ENCODE assay signal across 1 cellular context in genomic region chr19:1171755-1172352, GRCh38.
TF ChIP-seq lines count a peak whose summit lies in the region.

No MANE protein-coding gene starts in this region.

TF ChIP-seq in H1, 55 proteins besides CTCF, POLR2A, EP300 and RAD21 (continued from another document):
- TF ChIP-seq, protein P1, sequence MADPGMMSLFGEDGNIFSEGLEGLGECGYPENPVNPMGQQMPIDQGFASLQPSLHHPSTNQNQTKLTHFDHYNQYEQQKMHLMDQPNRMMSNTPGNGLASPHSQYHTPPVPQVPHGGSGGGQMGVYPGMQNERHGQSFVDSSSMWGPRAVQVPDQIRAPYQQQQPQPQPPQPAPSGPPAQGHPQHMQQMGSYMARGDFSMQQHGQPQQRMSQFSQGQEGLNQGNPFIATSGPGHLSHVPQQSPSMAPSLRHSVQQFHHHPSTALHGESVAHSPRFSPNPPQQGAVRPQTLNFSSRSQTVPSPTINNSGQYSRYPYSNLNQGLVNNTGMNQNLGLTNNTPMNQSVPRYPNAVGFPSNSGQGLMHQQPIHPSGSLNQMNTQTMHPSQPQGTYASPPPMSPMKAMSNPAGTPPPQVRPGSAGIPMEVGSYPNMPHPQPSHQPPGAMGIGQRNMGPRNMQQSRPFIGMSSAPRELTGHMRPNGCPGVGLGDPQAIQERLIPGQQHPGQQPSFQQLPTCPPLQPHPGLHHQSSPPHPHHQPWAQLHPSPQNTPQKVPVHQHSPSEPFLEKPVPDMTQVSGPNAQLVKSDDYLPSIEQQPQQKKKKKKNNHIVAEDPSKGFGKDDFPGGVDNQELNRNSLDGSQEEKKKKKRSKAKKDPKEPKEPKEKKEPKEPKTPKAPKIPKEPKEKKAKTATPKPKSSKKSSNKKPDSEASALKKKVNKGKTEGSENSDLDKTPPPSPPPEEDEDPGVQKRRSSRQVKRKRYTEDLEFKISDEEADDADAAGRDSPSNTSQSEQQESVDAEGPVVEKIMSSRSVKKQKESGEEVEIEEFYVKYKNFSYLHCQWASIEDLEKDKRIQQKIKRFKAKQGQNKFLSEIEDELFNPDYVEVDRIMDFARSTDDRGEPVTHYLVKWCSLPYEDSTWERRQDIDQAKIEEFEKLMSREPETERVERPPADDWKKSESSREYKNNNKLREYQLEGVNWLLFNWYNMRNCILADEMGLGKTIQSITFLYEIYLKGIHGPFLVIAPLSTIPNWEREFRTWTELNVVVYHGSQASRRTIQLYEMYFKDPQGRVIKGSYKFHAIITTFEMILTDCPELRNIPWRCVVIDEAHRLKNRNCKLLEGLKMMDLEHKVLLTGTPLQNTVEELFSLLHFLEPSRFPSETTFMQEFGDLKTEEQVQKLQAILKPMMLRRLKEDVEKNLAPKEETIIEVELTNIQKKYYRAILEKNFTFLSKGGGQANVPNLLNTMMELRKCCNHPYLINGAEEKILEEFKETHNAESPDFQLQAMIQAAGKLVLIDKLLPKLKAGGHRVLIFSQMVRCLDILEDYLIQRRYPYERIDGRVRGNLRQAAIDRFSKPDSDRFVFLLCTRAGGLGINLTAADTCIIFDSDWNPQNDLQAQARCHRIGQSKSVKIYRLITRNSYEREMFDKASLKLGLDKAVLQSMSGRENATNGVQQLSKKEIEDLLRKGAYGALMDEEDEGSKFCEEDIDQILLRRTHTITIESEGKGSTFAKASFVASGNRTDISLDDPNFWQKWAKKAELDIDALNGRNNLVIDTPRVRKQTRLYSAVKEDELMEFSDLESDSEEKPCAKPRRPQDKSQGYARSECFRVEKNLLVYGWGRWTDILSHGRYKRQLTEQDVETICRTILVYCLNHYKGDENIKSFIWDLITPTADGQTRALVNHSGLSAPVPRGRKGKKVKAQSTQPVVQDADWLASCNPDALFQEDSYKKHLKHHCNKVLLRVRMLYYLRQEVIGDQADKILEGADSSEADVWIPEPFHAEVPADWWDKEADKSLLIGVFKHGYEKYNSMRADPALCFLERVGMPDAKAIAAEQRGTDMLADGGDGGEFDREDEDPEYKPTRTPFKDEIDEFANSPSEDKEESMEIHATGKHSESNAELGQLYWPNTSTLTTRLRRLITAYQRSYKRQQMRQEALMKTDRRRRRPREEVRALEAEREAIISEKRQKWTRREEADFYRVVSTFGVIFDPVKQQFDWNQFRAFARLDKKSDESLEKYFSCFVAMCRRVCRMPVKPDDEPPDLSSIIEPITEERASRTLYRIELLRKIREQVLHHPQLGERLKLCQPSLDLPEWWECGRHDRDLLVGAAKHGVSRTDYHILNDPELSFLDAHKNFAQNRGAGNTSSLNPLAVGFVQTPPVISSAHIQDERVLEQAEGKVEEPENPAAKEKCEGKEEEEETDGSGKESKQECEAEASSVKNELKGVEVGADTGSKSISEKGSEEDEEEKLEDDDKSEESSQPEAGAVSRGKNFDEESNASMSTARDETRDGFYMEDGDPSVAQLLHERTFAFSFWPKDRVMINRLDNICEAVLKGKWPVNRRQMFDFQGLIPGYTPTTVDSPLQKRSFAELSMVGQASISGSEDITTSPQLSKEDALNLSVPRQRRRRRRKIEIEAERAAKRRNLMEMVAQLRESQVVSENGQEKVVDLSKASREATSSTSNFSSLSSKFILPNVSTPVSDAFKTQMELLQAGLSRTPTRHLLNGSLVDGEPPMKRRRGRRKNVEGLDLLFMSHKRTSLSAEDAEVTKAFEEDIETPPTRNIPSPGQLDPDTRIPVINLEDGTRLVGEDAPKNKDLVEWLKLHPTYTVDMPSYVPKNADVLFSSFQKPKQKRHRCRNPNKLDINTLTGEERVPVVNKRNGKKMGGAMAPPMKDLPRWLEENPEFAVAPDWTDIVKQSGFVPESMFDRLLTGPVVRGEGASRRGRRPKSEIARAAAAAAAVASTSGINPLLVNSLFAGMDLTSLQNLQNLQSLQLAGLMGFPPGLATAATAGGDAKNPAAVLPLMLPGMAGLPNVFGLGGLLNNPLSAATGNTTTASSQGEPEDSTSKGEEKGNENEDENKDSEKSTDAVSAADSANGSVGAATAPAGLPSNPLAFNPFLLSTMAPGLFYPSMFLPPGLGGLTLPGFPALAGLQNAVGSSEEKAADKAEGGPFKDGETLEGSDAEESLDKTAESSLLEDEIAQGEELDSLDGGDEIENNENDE (IDR thresholded peaks at IDR 0.05; ENCODE audit: insufficient replicate concordance, low read length), result no peak
- TF ChIP-seq CREB1 (IDR thresholded peaks at IDR 0.05) (no peak), SP4 (IDR thresholded peaks at IDR 0.05; ENCODE audit: low read length) (no peak), RXRA (IDR thresholded peaks at IDR 0.05; ENCODE audit: insufficient read depth, low read depth, low read length) (no peak), BRCA1 (IDR thresholded peaks at IDR 0.05; ENCODE audit: low read depth, low read length) (no peak), ATF3 (IDR thresholded peaks at IDR 0.05; ENCODE audit: insufficient read depth, low read depth, low read length) (no peak), SIX5 (IDR thresholded peaks at IDR 0.05; ENCODE audit: low read depth, low read length) (no peak), HDAC2 (IDR thresholded peaks at IDR 0.05; ENCODE audit: borderline replicate concordance in 1 of 2, low read depth in 2 of 2, low read length in 2 of 2) (no peak), RBBP5 (IDR thresholded peaks at IDR 0.05; ENCODE audit: borderline replicate concordance, low read depth, low read length) (no peak), SAP30 (IDR thresholded peaks at IDR 0.05; ENCODE audit: insufficient read depth, insufficient replicate concordance, low read length) (no peak), MAFK (IDR thresholded peaks at IDR 0.05; ENCODE audit: low read depth, low read length) (no peak), HDAC6 (IDR thresholded peaks at IDR 0.05; ENCODE audit: low read depth, low read length) (no peak), TEAD4 (IDR thresholded peaks at IDR 0.05; ENCODE audit: low read depth, low read length) (no peak)
